ENCODE assay signal across 19 cellular contexts in genomic region chrX:48709522-48710117, GRCh38. TPM values are rescaled to one million over a fixed set of nuclear protein-coding genes. Genes with fewer than 3 reads are reported as not detected.
A peak's percentile ranks its signal among the peaks of the same experiment; 100 is the strongest.
DNase-seq lines count a peak whose midpoint lies in the region; ATAC-seq, FAIRE-seq and TF ChIP-seq lines count a peak whose summit lies in the region.
"Had no signal": no experiment of that assay in that cellular context is flagged by ENCODE, and none has a peak within 500 bp of the region (broad histone marks: within the 10 kb centered on the region; RNA-seq: fewer than 3 reads in every experiment).

No MANE protein-coding gene starts in this region.

- peaks cover 5% of the 10 kb centered on the region for H3K36me3 ChIP-seq in CD4-positive, CD25-positive, alpha-beta regulatory T cell (ENCODE audit: control insufficient read depth, insufficient read depth, low read length)
- H3K36me3 ChIP-seq in GM23338 (ENCODE audit: insufficient read depth) (no peaks in the 10 kb centered on the region), GM12878 (ENCODE audit: control insufficient read depth in 2 of 2, insufficient read depth in 2 of 2, low read length in 1 of 2) (peaks cover 0 to 6% of the 10 kb centered on the region in 2 experiments; a peak in 3 of 4 replicates)
- H3K36me3 ChIP-seq in CD8-positive, alpha-beta memory T cell (ENCODE audit: insufficient read depth, low read length): no peaks in the 10 kb centered on the region

- no TSS peak for BruUV-seq in GM12878 (replicated peaks; lab: Mats Ljungman, UMichigan)

- no peaks in the 10 kb centered on the region for H3K27me3 Mint-ChIP-seq in CD4-positive, CD25-positive, alpha-beta regulatory T cell
- H3K27me3 Mint-ChIP-seq in GM23338 (ENCODE audit: insufficient read depth, low read depth, poor library complexity) (peaks cover 6% of the 10 kb centered on the region), nephron progenitor cell (ENCODE audit: low read depth, poor library complexity) (no peaks in the 10 kb centered on the region)
- H3K27me3 Mint-ChIP-seq in CD8-positive, alpha-beta memory T cell: peaks cover 0 to 11% of the 10 kb centered on the region in 2 donors

- CTCF ChIA-PET in GM12878 (lab: Yijun Ruan, JAX): interaction anchor here (0.6 kb wide), 1 partner anchor 134 kb away, joined by 4 read pairs; no protein-coding TSS in a partner anchor
- CTCF ChIA-PET in CD8-positive, alpha-beta memory T cell (lab: Charles Lee): no interaction called here

- RAD21 ChIA-PET in GM12878 (lab: Charles Lee; ENCODE audit: unreplicated experiment): no interaction called here

- DNase-seq in CD4-positive, CD25-positive, alpha-beta regulatory T cell: no peak
- DNase-seq in GM23338 (ENCODE audit: low spot score) (no peak), GM12878 (ENCODE audit: low read depth, low spot score) (no peak), nephron progenitor cell (no peak), NCI-H128 (lab: John Stamatoyannopoulos, UW; ENCODE audit: unreplicated experiment) (no peak), mucosa of gallbladder (ENCODE audit: low spot score) (no peak)
- no peak for DNase-seq in CD8-positive, alpha-beta memory T cell
- DNase-seq: CD8-positive, alpha-beta T cell; COR-L47; DMS 273 treated with DMSO at 0.1 percent for 48 hours; DMS53; GDM1; GM23248; H7 had no signal

- no peak for TF ChIP-seq POLR2A in GM12878 (IDR thresholded peaks at IDR 0.05; ENCODE audit: low read depth, low read length)

- in situ Hi-C loops in GM12878 (cut with MboI): no loop called here

- no peak overlapping the region for H3K4me3 Mint-ChIP-seq in CD4-positive, CD25-positive, alpha-beta regulatory T cell
- no peak overlapping the region for H3K4me3 Mint-ChIP-seq in GM23338
- H3K4me3 Mint-ChIP-seq in nephron progenitor cell: no peak overlapping the region
- no peak overlapping the region for H3K4me3 Mint-ChIP-seq in CD8-positive, alpha-beta memory T cell
- H3K4me3 Mint-ChIP-seq: CD14-positive monocyte; CD8-positive, alpha-beta T cell had no signal

- peaks cover 11 to 46% (median 35%) of the 10 kb centered on the region in 4 donors for H3K4me1 Mint-ChIP-seq in CD4-positive, CD25-positive, alpha-beta regulatory T cell
- no peaks in the 10 kb centered on the region for H3K4me1 Mint-ChIP-seq in GM23338
- H3K4me1 Mint-ChIP-seq in nephron progenitor cell: peaks cover 7% of the 10 kb centered on the region
- peaks cover 42 to 59% (median 45%) of the 10 kb centered on the region in 3 donors for H3K4me1 Mint-ChIP-seq in CD8-positive, alpha-beta memory T cell

- FAIRE-seq in GM12878 (lab: Jason Lieb, UNC): no peak
- FAIRE-seq: A549 had no signal

- H2AFZ ChIP-seq in GM23338: no peak overlapping the region
- no peak overlapping the region for H2AFZ ChIP-seq in GM12878 (ENCODE audit: control insufficient read depth, low read depth, low read length)
- H2AFZ ChIP-seq: GM23248 had no signal

- POLR2A ChIA-PET in GM12878 (lab: Charles Lee): interaction anchor here (0.5 kb wide), 2 partner anchors 188 to 1347 kb away, joined by 3 read pairs; partner anchors contain the start of genes PQBP1 and TIMM17B
- POLR2A ChIA-PET in CD8-positive, alpha-beta memory T cell (lab: Charles Lee): interaction anchor here (1.5 kb wide), 1 partner anchor 91 kb away, joined by 3 read pairs; no protein-coding TSS in a partner anchor

- SMC1A ChIA-PET in GM12878 (lab: Charles Lee; ENCODE audit: uncharacterized antibody, unreplicated experiment): no interaction called here

- WGBS in GM12878 (ENCODE audit: insufficient coverage, insufficient replicate concordance, low lambda C conversion rate, missing lambda C conversion rate): 66% methylated on average over 7 of the region's 7 CpGs

- intact Hi-C loops in GM12878 (cut with micrococcal nuclease; ENCODE audit: unreplicated experiment): no loop called here

- TF ChIP-seq CTCF in GM23338 (conservative IDR thresholded peaks at IDR 0.05; ENCODE audit: low read depth in 2 of 2): no peak
- no peak for TF ChIP-seq CTCF in GM12878 (IDR thresholded peaks at IDR 0.05 in 2 of 3, conservative IDR thresholded peaks at IDR 0.05 in 1 of 3; ENCODE audit: control insufficient read depth in 2 of 3, extremely low read depth in 1 of 3, insufficient read depth in 1 of 3, low read depth in 3 of 3, low read length in 3 of 3)
- TF ChIP-seq CTCF in nephron progenitor cell (IDR thresholded peaks at IDR 0.05): no peak

- H3K36me3 Mint-ChIP-seq in CD4-positive, CD25-positive, alpha-beta regulatory T cell: no peaks in the 10 kb centered on the region
- H3K36me3 Mint-ChIP-seq in GM23338 (ENCODE audit: low read depth) (peaks cover 20% of the 10 kb centered on the region; the same call in 2 of the 3 replicates), nephron progenitor cell (ENCODE audit: low read depth) (peaks cover 10% of the 10 kb centered on the region)
- H3K36me3 Mint-ChIP-seq in CD8-positive, alpha-beta memory T cell: peaks cover 0 to 26% (median 2%) of the 10 kb centered on the region in 3 donors

- peaks cover 41% of the 10 kb centered on the region for H3K4me1 ChIP-seq in CD4-positive, CD25-positive, alpha-beta regulatory T cell (ENCODE audit: control insufficient read depth, insufficient read depth, low read length, poor library complexity, severe bottlenecking)
- H3K4me1 ChIP-seq in GM23338 (ENCODE audit: insufficient read depth) (no peaks in the 10 kb centered on the region), GM12878 (ENCODE audit: control insufficient read depth, insufficient read depth, low read length) (no peaks in the 10 kb centered on the region)
- H3K4me1 ChIP-seq in CD8-positive, alpha-beta memory T cell (ENCODE audit: insufficient read depth, low read length): peaks cover 45% of the 10 kb centered on the region
- H3K4me1 ChIP-seq: A549 had no signal

- ATAC-seq in CD4-positive, CD25-positive, alpha-beta regulatory T cell (ENCODE audit: low read depth in 2 of 2): no peak
- ATAC-seq in GM23338 (no peak), GM12878 (no peak)
- ATAC-seq: A549; CD8-positive, alpha-beta T cell had no signal

- no peak for TF ChIP-seq RAD21 in GM12878 (IDR thresholded peaks at IDR 0.05; ENCODE audit: insufficient read depth, low read depth, low read length)

- H3K9ac ChIP-seq in GM12878 (ENCODE audit: control insufficient read depth, insufficient read depth, low read length): no peak overlapping the region
- H3K9ac ChIP-seq: BLaER1, GM23248 had no signal

- H3K9me3 Mint-ChIP-seq in CD4-positive, CD25-positive, alpha-beta regulatory T cell: no peaks in the 10 kb centered on the region
- H3K9me3 Mint-ChIP-seq in GM23338 (no peaks in the 10 kb centered on the region), nephron progenitor cell (peaks cover 73% of the 10 kb centered on the region)
- no peaks in the 10 kb centered on the region for H3K9me3 Mint-ChIP-seq in CD8-positive, alpha-beta memory T cell
- H3K9me3 Mint-ChIP-seq: CD8-positive, alpha-beta T cell had no signal

- peak overlapping the region in 2 of 3 donors; percentile 42 to 43 for H3K27ac Mint-ChIP-seq in CD4-positive, CD25-positive, alpha-beta regulatory T cell
- H3K27ac Mint-ChIP-seq in GM23338 (peak overlapping the region; percentile 62; the same call in 1 of the 2 replicates), nephron progenitor cell (peak overlapping the region; percentile 73)
- peak overlapping the region in 1 of 8 donors; percentile 17 for H3K27ac Mint-ChIP-seq in CD8-positive, alpha-beta memory T cell
- H3K27ac Mint-ChIP-seq: CD8-positive, alpha-beta T cell had no signal

- TF ChIP-seq EP300 in GM12878 (IDR thresholded peaks at IDR 0.05; ENCODE audit: borderline replicate concordance in 1 of 2, control insufficient read depth in 1 of 2, low read depth in 2 of 2, low read length in 2 of 2): no peak

- no peak overlapping the region for H3K27ac ChIP-seq in CD4-positive, CD25-positive, alpha-beta regulatory T cell (ENCODE audit: insufficient read depth, low read length, poor library complexity, severe bottlenecking)
- H3K27ac ChIP-seq in GM23338 (ENCODE audit: low read depth) (no peak overlapping the region), GM12878 (ENCODE audit: control insufficient read depth, insufficient read depth) (no peak overlapping the region)
- no peak overlapping the region for H3K27ac ChIP-seq in CD8-positive, alpha-beta memory T cell (ENCODE audit: low read depth, low read length)
- H3K27ac ChIP-seq: A549, BLaER1, GM23248 had no signal

- H3F3A ChIP-seq in GM23338 (replicated peaks; ENCODE audit: low read depth): no peaks in the 10 kb centered on the region

- no peaks in the 10 kb centered on the region for H4K20me1 ChIP-seq in GM23338 (replicated peaks; ENCODE audit: insufficient read depth)
- no peaks in the 10 kb centered on the region; the same call in 1 of the 2 replicates for H4K20me1 ChIP-seq in GM12878 (ENCODE audit: control insufficient read depth, insufficient read depth)

- H3K79me2 ChIP-seq in GM23338 (replicated peaks; ENCODE audit: insufficient read depth) (no peaks in the 10 kb centered on the region), GM12878 (ENCODE audit: control insufficient read depth, insufficient read depth, low read length) (no peaks in the 10 kb centered on the region)

- H3K4me3 ChIP-seq in CD4-positive, CD25-positive, alpha-beta regulatory T cell (ENCODE audit: low read depth, low read length): no peak overlapping the region
- H3K4me3 ChIP-seq in GM23338 (no peak overlapping the region), GM12878 (no peak overlapping the region)
- no peak overlapping the region for H3K4me3 ChIP-seq in CD8-positive, alpha-beta memory T cell (ENCODE audit: low read length)
- H3K4me3 ChIP-seq: A549, BLaER1, GM23248 had no signal

- H3K27me3 ChIP-seq in CD4-positive, CD25-positive, alpha-beta regulatory T cell (ENCODE audit: control insufficient read depth, insufficient read depth, low read length): no peaks in the 10 kb centered on the region
- peaks cover 12% of the 10 kb centered on the region; the same call in 1 of the 2 replicates for H3K27me3 ChIP-seq in GM23338 (ENCODE audit: insufficient read depth)
- H3K27me3 ChIP-seq in GM12878 (replicated peaks in 1 of 2; ENCODE audit: control insufficient read depth in 2 of 2, insufficient read depth in 2 of 2, low read length in 1 of 2): no peaks in the 10 kb centered on the region
- H3K27me3 ChIP-seq in CD8-positive, alpha-beta memory T cell (ENCODE audit: insufficient read depth, low read length, poor library complexity, severe bottlenecking): no peaks in the 10 kb centered on the region

- H3K9me3 ChIP-seq in CD4-positive, CD25-positive, alpha-beta regulatory T cell (ENCODE audit: control insufficient read depth in 2 of 2, low read length in 2 of 2): no peaks in the 10 kb centered on the region
- H3K9me3 ChIP-seq in GM12878 (replicated peaks; ENCODE audit: control insufficient read depth, insufficient read depth, low read length): no peaks in the 10 kb centered on the region
- H3K9me3 ChIP-seq in CD8-positive, alpha-beta memory T cell (ENCODE audit: low read length): no peaks in the 10 kb centered on the region
- H3K9me3 ChIP-seq: A549, BLaER1 had no signal

- H3K4me2 ChIP-seq in GM23338: no peak overlapping the region
- H3K4me2 ChIP-seq in GM12878 (ENCODE audit: control insufficient read depth, insufficient read depth): no peak overlapping the region
- H3K4me2 ChIP-seq: A549, BLaER1 had no signal

- no peaks in the 10 kb centered on the region for H3K9me2 ChIP-seq in GM23338 (ENCODE audit: insufficient read depth)

RNA-seq across cellular contexts. Expression of gene SUV39H1, which starts 13.1 kb away (rescaled TPM):
- total RNA-seq in CD4-positive, CD25-positive, alpha-beta regulatory T cell: 8.0 TPM
- 10 to 100 TPM; 10.8 to 15.7 (median 13.3) TPM for polyA plus RNA-seq in CD4-positive, CD25-positive, alpha-beta regulatory T cell
- total RNA-seq in GM23338 (2014; rRNA removed; shearing (Covaris generic)): 14.1 and 15.2 TPM in 2 replicates
- polyA plus RNA-seq in GM23338 (2016; fragmentation: Nextera tagmentation; extraction: Ambion mirVana): 9.0 and 9.5 TPM in 2 replicates
- 5.6 and 6.0 TPM in 2 replicates for total RNA-seq in GM12878 (2013; cell fraction: nucleolus; rRNA removed)
- total RNA-seq in GM12878 (2014; rRNA removed): 19.6 and 21.7 TPM in 2 replicates
- total RNA-seq in GM12878 (2014; rRNA removed; fragmentation: Illumina TruSeq; extraction: Trizol): 11.1 and 12.3 TPM in 2 replicates
- 25.3 and 29.0 TPM in 2 replicates for total RNA-seq in GM12878 (2021)
- 6.9 TPM for polyA plus RNA-seq in GM12878 (2011; ENCODE audit: low read depth)
- 4.6 and 10.1 TPM in 2 replicates for polyA plus RNA-seq in GM12878 (2011; rRNA removed)
- polyA plus RNA-seq in GM12878 (2011; cell fraction: cytosol; rRNA removed): 17.3 and 19.3 TPM in 2 replicates
- 27.7 and 34.7 TPM in 2 replicates for polyA plus RNA-seq in GM12878 (2011; cell fraction: nucleus; rRNA removed)
- 12.5 and 12.9 TPM in 2 replicates for polyA plus RNA-seq in GM12878 (2012)
- polyA plus RNA-seq in GM12878 (2014; fragmentation: Illumina TruSeq; extraction: Trizol): 10.9 and 19.7 TPM in 2 replicates
- polyA plus RNA-seq in GM12878 (2014; fragmentation: Nextera tagmentation; extraction: Ambion mirVana): 1 to 10 TPM; 4.9 to 5.7 TPM
- 14.4 and 18.7 TPM in 2 replicates for polyA plus RNA-seq in GM12878 (2014; rRNA removed)
- 10 to 100 TPM; 29.8 to 33.2 TPM for polyA plus RNA-seq in GM12878 (2016; fragmentation: Nextera tagmentation; extraction: Ambion mirVana)
- 12.3 and 17.8 TPM in 2 replicates for polyA minus RNA-seq in GM12878 (2011; rRNA and poly(A)+ RNA removed)
- polyA minus RNA-seq in GM12878 (2011; cell fraction: cytosol; rRNA and poly(A)+ RNA removed): 8.2 and 9.0 TPM in 2 replicates
- 6.5 and 13.5 TPM in 2 replicates for polyA minus RNA-seq in GM12878 (2011; cell fraction: nucleus; rRNA and poly(A)+ RNA removed)
- total RNA-seq in mucosa of gallbladder: 4.5 TPM
- 10 to 100 TPM; 32.1 to 33.2 TPM for total RNA-seq in CD8-positive, alpha-beta memory T cell
- 17.2 TPM for polyA plus RNA-seq in CD8-positive, alpha-beta memory T cell

RNA-seq across cellular contexts. Expression of gene WAS, which starts 26.0 kb away (rescaled TPM):
- 101 TPM for total RNA-seq in CD4-positive, CD25-positive, alpha-beta regulatory T cell
- polyA plus RNA-seq in CD4-positive, CD25-positive, alpha-beta regulatory T cell: 10 to 100 TPM; 12.4 to 21.8 (median 20.3) TPM
- total RNA-seq in GM23338 (2014; rRNA removed; shearing (Covaris generic)): 0.12 and 0.56 TPM in 2 replicates
- polyA plus RNA-seq in GM23338 (2016; fragmentation: Nextera tagmentation; extraction: Ambion mirVana) (0.12 and 0.32 TPM in 2 replicates), GM12878 (2011; rRNA removed) (4.5 and 11.6 TPM in 2 replicates), GM12878 (2014; fragmentation: Illumina TruSeq; extraction: Trizol) (27.2 and 83.2 TPM in 2 replicates), GM12878 (2014; fragmentation: Nextera tagmentation; extraction: Ambion mirVana) (1 to 10 TPM; 1.6 to 2.0 TPM), GM12878 (2014; rRNA removed) (30.9 and 42.5 TPM in 2 replicates), GM12878 (2016; fragmentation: Nextera tagmentation; extraction: Ambion mirVana) (10 to 100 TPM; 19.5 to 23.0 TPM)
- total RNA-seq in GM12878 (2013; cell fraction: nucleolus; rRNA removed): 21.8 and 23.0 TPM in 2 replicates
- total RNA-seq in GM12878 (2014; rRNA removed) (42.5 and 46.8 TPM in 2 replicates), GM12878 (2014; rRNA removed; fragmentation: Illumina TruSeq; extraction: Trizol) (22.0 and 23.1 TPM in 2 replicates), GM12878 (2021) (84.7 and 86.8 TPM in 2 replicates), mucosa of gallbladder (11.5 TPM)
- 28.6 TPM for polyA plus RNA-seq in GM12878 (2011; ENCODE audit: low read depth)
- polyA plus RNA-seq in GM12878 (2011; cell fraction: cytosol; rRNA removed): 13.9 and 25.0 TPM in 2 replicates
- polyA plus RNA-seq in GM12878 (2011; cell fraction: nucleus; rRNA removed): 44.2 and 60.9 TPM in 2 replicates
- 75.1 and 90.0 TPM in 2 replicates for polyA plus RNA-seq in GM12878 (2012)
- polyA minus RNA-seq in GM12878 (2011; rRNA and poly(A)+ RNA removed): 14.0 and 23.0 TPM in 2 replicates
- 18.0 and 20.1 TPM in 2 replicates for polyA minus RNA-seq in GM12878 (2011; cell fraction: cytosol; rRNA and poly(A)+ RNA removed)
- polyA minus RNA-seq in GM12878 (2011; cell fraction: nucleus; rRNA and poly(A)+ RNA removed): 17.9 and 21.3 TPM in 2 replicates
- 10 to 100 TPM; 81.9 to 84.0 TPM for total RNA-seq in CD8-positive, alpha-beta memory T cell
- polyA plus RNA-seq in CD8-positive, alpha-beta memory T cell: 33.5 TPM
- total RNA-seq: GM23248 had no signal
- polyA plus RNA-seq: AG04450, GM23248 had no signal

RNA-seq across cellular contexts. Expression of gene GLOD5, which starts 51.9 kb away (rescaled TPM):
- not detected for total RNA-seq in CD4-positive, CD25-positive, alpha-beta regulatory T cell
- not detected for polyA plus RNA-seq in CD4-positive, CD25-positive, alpha-beta regulatory T cell
- not detected in 2 replicates for total RNA-seq in GM23338 (2014; rRNA removed; shearing (Covaris generic))
- polyA plus RNA-seq in GM23338 (2016; fragmentation: Nextera tagmentation; extraction: Ambion mirVana) (not detected in 2 replicates), GM12878 (2011; rRNA removed) (not detected in 2 replicates), GM12878 (2014; fragmentation: Illumina TruSeq; extraction: Trizol) (not detected in 2 replicates), GM12878 (2014; fragmentation: Nextera tagmentation; extraction: Ambion mirVana) (not detected), GM12878 (2014; rRNA removed) (not detected in 2 replicates), GM12878 (2016; fragmentation: Nextera tagmentation; extraction: Ambion mirVana) (not detected)
- not detected in 2 replicates for total RNA-seq in GM12878 (2013; cell fraction: nucleolus; rRNA removed)
- total RNA-seq in GM12878 (2014; rRNA removed) (not detected in 2 replicates), GM12878 (2014; rRNA removed; fragmentation: Illumina TruSeq; extraction: Trizol) (not detected in 2 replicates), GM12878 (2021) (not detected in 2 replicates), mucosa of gallbladder (4.8 TPM)
- not detected for polyA plus RNA-seq in GM12878 (2011; ENCODE audit: low read depth)
- not detected in 2 replicates for polyA plus RNA-seq in GM12878 (2011; cell fraction: cytosol; rRNA removed)
- not detected in 2 replicates for polyA plus RNA-seq in GM12878 (2011; cell fraction: nucleus; rRNA removed)
- not detected in 2 replicates for polyA plus RNA-seq in GM12878 (2012)
- not detected in 2 replicates for polyA minus RNA-seq in GM12878 (2011; rRNA and poly(A)+ RNA removed)
- polyA minus RNA-seq in GM12878 (2011; cell fraction: cytosol; rRNA and poly(A)+ RNA removed): not detected in 2 replicates
- polyA minus RNA-seq in GM12878 (2011; cell fraction: nucleus; rRNA and poly(A)+ RNA removed): not detected in 2 replicates
- total RNA-seq in CD8-positive, alpha-beta memory T cell: not detected
- polyA plus RNA-seq in CD8-positive, alpha-beta memory T cell: not detected
- total RNA-seq: CD8-positive, alpha-beta T cell; GM23248; H7; HT-29 had no signal
- polyA plus RNA-seq: A549, AG04450, CD14-positive monocyte, GM23248 had no signal
